8 cellular contexts compared by ENCODE assay signal in the genomic region with DNA sequence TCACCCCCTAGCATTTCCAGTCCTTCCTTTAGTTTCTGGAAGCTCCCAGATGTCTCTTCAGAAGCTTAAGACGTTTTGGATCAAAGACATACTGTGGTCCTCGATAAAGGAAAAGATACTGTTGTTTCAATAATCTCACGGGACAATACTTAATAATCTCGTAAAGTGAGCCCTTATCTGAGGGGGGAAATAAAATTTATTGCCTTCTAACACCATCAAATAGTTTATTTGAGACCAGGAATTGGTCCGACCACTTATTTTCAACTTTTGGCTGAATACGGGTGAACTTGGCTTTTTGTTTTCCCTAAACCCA. TPM values are rescaled to one million over a fixed set of nuclear protein-coding genes. Genes with fewer than 3 reads are reported as not detected.
DNase-seq lines count a peak whose midpoint lies in the region; ATAC-seq, FAIRE-seq and TF ChIP-seq lines count a peak whose summit lies in the region.

No MANE protein-coding gene starts in this region.

- H3K9me3 ChIP-seq in CD4-positive, alpha-beta T cell (ENCODE audit: control insufficient read depth, low read length): no peaks in the 10 kb centered on the region
- H3K9me3 ChIP-seq in OCI-LY3 (ENCODE audit: insufficient read depth, low read length) (no peaks in the 10 kb centered on the region), osteoblast (ENCODE audit: low read depth, low read length) (no peaks in the 10 kb centered on the region)

- POLR2A ChIA-PET in CD4-positive, alpha-beta T cell (lab: Charles Lee): interaction anchor here (1.3 to 2.9 kb wide), 6 partner anchors 8 to 650 kb away, joined by 3 to 16 read pairs (median 5); partner anchors contain the start of genes HECTD1, SCFD1 and STRN3

- H3K4me3 Mint-ChIP-seq in CD4-positive, alpha-beta T cell: peak overlapping the region; percentile 100
- H3K4me3 Mint-ChIP-seq in endothelial cell (ENCODE audit: unreplicated experiment): peak overlapping the region; percentile 99

- peak overlapping the region; percentile 96 for H3K27ac Mint-ChIP-seq in CD4-positive, alpha-beta T cell
- peak overlapping the region; percentile 91 for H3K27ac Mint-ChIP-seq in endothelial cell (ENCODE audit: unreplicated experiment)

- intact Hi-C loops in CD4-positive, alpha-beta T cell (cut with DNase I, micrococcal nuclease): loop anchor here (2.0 to 5.0 kb wide), 3 partner anchors 64 to 469 kb away; partner anchors contain the start of genes AP4S1 (in 1 of the 2), SCFD1 (in 1 of the 2) and STRN3 (in 1 of the 2)

- no peak for ATAC-seq in CD4-positive, alpha-beta T cell (ENCODE audit: poor library complexity)

- peaks cover 44% of the 10 kb centered on the region for H3K79me2 ChIP-seq in OCI-LY3 (ENCODE audit: low read length)
- peaks cover 42% of the 10 kb centered on the region for H3K79me2 ChIP-seq in osteoblast (ENCODE audit: insufficient read depth, low read length)

- H3K36me3 ChIP-seq in OCI-LY3 (replicated peaks; ENCODE audit: low read depth, low read length) (peaks cover 8% of the 10 kb centered on the region), osteoblast (ENCODE audit: insufficient read depth, low read length) (peaks cover 3% of the 10 kb centered on the region)

- DNase-seq in CD4-positive, alpha-beta T cell: no peak
- no peak for DNase-seq in endothelial cell (ENCODE audit: low spot score)
- no peak for DNase-seq in osteoblast (ENCODE audit: insufficient read length, low spot score, missing footprints)
- DNase-seq in ecto neural progenitor cell (ENCODE audit: low spot score): no peak
- DNase-seq in activated CD4-positive, CD25-positive, alpha-beta regulatory T cell treated with anti-CD3 and anti-CD28 coated beads, Interleukin-2, amount 50 U/mL, for 72 hours: no peak
- DNase-seq in A172 (ENCODE audit: low spot score): no peak
- DNase-seq in frontal cortex (ENCODE audit: low spot score in 2 of 2): no peak

- H3K27ac ChIP-seq in CD4-positive, alpha-beta T cell (ENCODE audit: low read depth, low read length): peak overlapping the region; percentile 73
- H3K27ac ChIP-seq in OCI-LY3 (ENCODE audit: low read length) (no peak overlapping the region), osteoblast (ENCODE audit: low read depth, low read length) (peak overlapping the region; percentile 91)

- H3K4me1 ChIP-seq in OCI-LY3 (ENCODE audit: low read length) (peaks cover 22% of the 10 kb centered on the region), osteoblast (ENCODE audit: insufficient read depth, low read length) (peaks cover 26% of the 10 kb centered on the region)

- H3K9ac ChIP-seq in OCI-LY3 (ENCODE audit: low read length): peak overlapping the region; percentile 88

- H2AFZ ChIP-seq in OCI-LY3 (ENCODE audit: low read depth, low read length) (peak overlapping the region; percentile 90), osteoblast (ENCODE audit: low read length) (peak overlapping the region; percentile 98)

- TF ChIP-seq CTCF in CD4-positive, alpha-beta T cell (IDR thresholded peaks at IDR 0.05): no peak
- no peak for TF ChIP-seq CTCF in OCI-LY3 (IDR thresholded peaks at IDR 0.05; ENCODE audit: low read depth, low read length)
- no peak for TF ChIP-seq CTCF in endothelial cell (IDR thresholded peaks at IDR 0.05; ENCODE audit: unreplicated experiment)
- no peak for TF ChIP-seq CTCF in osteoblast (IDR thresholded peaks at IDR 0.05; ENCODE audit: extremely low read depth, low read depth, low read length)

- H3K27me3 Mint-ChIP-seq in CD4-positive, alpha-beta T cell: no peaks in the 10 kb centered on the region
- H3K27me3 Mint-ChIP-seq in endothelial cell (ENCODE audit: unreplicated experiment): peaks cover 5% of the 10 kb centered on the region

- H3K9me3 Mint-ChIP-seq in CD4-positive, alpha-beta T cell: no peaks in the 10 kb centered on the region
- H3K9me3 Mint-ChIP-seq in endothelial cell (ENCODE audit: unreplicated experiment): no peaks in the 10 kb centered on the region

- peaks cover 31% of the 10 kb centered on the region for H3K36me3 Mint-ChIP-seq in CD4-positive, alpha-beta T cell (ENCODE audit: low read depth)
- H3K36me3 Mint-ChIP-seq in endothelial cell (ENCODE audit: low read depth, unreplicated experiment): peaks cover 8% of the 10 kb centered on the region

- no peaks in the 10 kb centered on the region for H3K27me3 ChIP-seq in CD4-positive, alpha-beta T cell (ENCODE audit: control insufficient read depth, insufficient read depth, low read length)
- H3K27me3 ChIP-seq in OCI-LY3 (ENCODE audit: low read depth, low read length) (no peaks in the 10 kb centered on the region), osteoblast (ENCODE audit: insufficient read depth, low read length) (no peaks in the 10 kb centered on the region)

- CTCF ChIA-PET in CD4-positive, alpha-beta T cell (lab: Charles Lee): interaction anchor here (0.7 kb wide), 1 partner anchor 148 kb away, joined by 3 read pairs; no protein-coding TSS in a partner anchor

- peak overlapping the region; percentile 91 for H3K4me3 ChIP-seq in OCI-LY3 (ENCODE audit: low read length)
- H3K4me3 ChIP-seq in osteoblast (ENCODE audit: insufficient read depth, low read length): peak overlapping the region; percentile 100

- H3K4me2 ChIP-seq in OCI-LY3 (ENCODE audit: low read length): peak overlapping the region; percentile 95
- H3K4me2 ChIP-seq in osteoblast (ENCODE audit: insufficient read depth, low read length): peak overlapping the region; percentile 93

- peaks cover 44% of the 10 kb centered on the region for H3K4me1 Mint-ChIP-seq in CD4-positive, alpha-beta T cell (ENCODE audit: low read depth)
- peaks cover 18% of the 10 kb centered on the region for H3K4me1 Mint-ChIP-seq in endothelial cell (ENCODE audit: unreplicated experiment)

- H4K20me1 ChIP-seq in OCI-LY3 (ENCODE audit: insufficient read depth, low read length) (peaks cover 31% of the 10 kb centered on the region), osteoblast (ENCODE audit: insufficient read depth, low read length) (peaks cover 8% of the 10 kb centered on the region)

- no peak for FAIRE-seq in frontal cortex (lab: Jason Lieb, UNC)

RNA-seq across cellular contexts. Expression of gene G2E3, which starts 0.6 kb away (rescaled TPM):
- total RNA-seq in CD4-positive, alpha-beta T cell: 10 to 100 TPM; 23.8 to 24.3 TPM
- total RNA-seq in endothelial cell (ENCODE audit: unreplicated experiment) (23.9 TPM), osteoblast (11.9 and 12.7 TPM in 2 replicates), frontal cortex (42.8 TPM)
- 18.9 and 43.8 TPM in 2 replicates for total RNA-seq in A172 (2014; rRNA removed; shearing (Covaris generic))
